ENCODE assay signal across 11 cellular contexts in genomic region chr15:97652700-97653167, GRCh38.
DNase-seq lines count a peak whose midpoint lies in the region; ATAC-seq and TF ChIP-seq lines count a peak whose summit lies in the region.
"Had no signal": no experiment of that assay in that cellular context is flagged by ENCODE, and none has a peak within 500 bp of the region (broad histone marks: within the 10 kb centered on the region; RNA-seq: fewer than 3 reads in every experiment).

No MANE protein-coding gene starts in this region.

- peak overlapping the region; percentile 78 for H3K4me3 Mint-ChIP-seq in glutamatergic neuron (ENCODE audit: unreplicated experiment)
- H3K4me3 Mint-ChIP-seq: activated B cell treated with CpG ODN at 0.5 μM for 24 hours had no signal

- H3K27ac Mint-ChIP-seq in glutamatergic neuron (ENCODE audit: unreplicated experiment) = peak overlapping the region; percentile 80
- H3K27ac Mint-ChIP-seq: activated B cell treated with CpG ODN at 0.5 μM for 24 hours had no signal

- peaks cover 2% of the 10 kb centered on the region for H3K9me3 Mint-ChIP-seq in glutamatergic neuron (ENCODE audit: unreplicated experiment)
- H3K9me3 Mint-ChIP-seq: activated B cell treated with CpG ODN at 0.5 μM for 24 hours had no signal

- intact Hi-C loops in ovary (cut with DNase I) = no loop called here

- H2AFZ ChIP-seq in neuron (ENCODE audit: low read depth, low read length) = peak overlapping the region; percentile 64

- TF ChIP-seq EP300 in ovary (IDR thresholded peaks at IDR 0.05) = no peak

- H3K27me3 Mint-ChIP-seq in glutamatergic neuron (ENCODE audit: unreplicated experiment) = no peaks in the 10 kb centered on the region

- TF ChIP-seq POLR2A in ovary (IDR thresholded peaks at IDR 0.05) = no peak

- DNase-seq in HEK293T (ENCODE audit: extremely low spot score) (peak; percentile 60), NCI-H345 treated with DMSO at 0.1 percent for 48 hours (lab: John Stamatoyannopoulos, UW; ENCODE audit: unreplicated experiment) (peak; percentile 29), glutamatergic neuron (peak; percentile 75), glomerular visceral epithelial cell (ENCODE audit: extremely low spot score) (no peak), ovary (no peak)
- DNase-seq: activated B cell treated with CpG ODN at 0.5 μM for 24 hours, adrenal gland, DND-41 had no signal

- TF ChIP-seq CTCF in glutamatergic neuron (IDR thresholded peaks at IDR 0.05; ENCODE audit: partially characterized antibody, unreplicated experiment) (no peak), ovary (IDR thresholded peaks at IDR 0.05) (no peak)

- peaks cover 31% of the 10 kb centered on the region for H3K27me3 ChIP-seq in neuron (ENCODE audit: insufficient read depth, low read length)
- H3K27me3 ChIP-seq in ovary = no peaks in the 10 kb centered on the region

- H3K27ac ChIP-seq in ovary = no peak overlapping the region
- H3K27ac ChIP-seq: adrenal gland had no signal

- H3K4me1 ChIP-seq in neuron (ENCODE audit: insufficient read depth, low read length) (peaks cover 8% of the 10 kb centered on the region), ovary (ENCODE audit: insufficient read depth) (no peaks in the 10 kb centered on the region)
- H3K4me1 ChIP-seq: adrenal gland had no signal

- POLR2A ChIA-PET in HEK293T (lab: Yijun Ruan, JAX) = interaction anchor here (0.6 kb wide), 1 partner anchor 56 kb away, joined by 3 read pairs; no protein-coding TSS in a partner anchor

- H3K36me3 ChIP-seq in neuron (ENCODE audit: insufficient read depth, low read length) (no peaks in the 10 kb centered on the region), ovary (no peaks in the 10 kb centered on the region)
- H3K36me3 ChIP-seq: adrenal gland had no signal

- no peak for ATAC-seq in HG03439 (IDR thresholded peaks at IDR 0.05; ENCODE audit: unreplicated experiment)
- ATAC-seq in GM18868 (IDR thresholded peaks at IDR 0.05; ENCODE audit: unreplicated experiment) = no peak

- WGBS in ovary, 3 donors = 1 to 4% (median 1%) methylated on average over 32 of the region's 32 CpGs

- peaks cover 30% of the 10 kb centered on the region for H3K4me1 Mint-ChIP-seq in glutamatergic neuron (ENCODE audit: low read depth, unreplicated experiment)
- H3K4me1 Mint-ChIP-seq: activated B cell treated with CpG ODN at 0.5 μM for 24 hours had no signal

- H3K9me3 ChIP-seq in neuron (ENCODE audit: low read length) (no peaks in the 10 kb centered on the region), ovary (no peaks in the 10 kb centered on the region)
- H3K9me3 ChIP-seq: adrenal gland had no signal

- CTCF ChIA-PET in HEK293T (lab: Yijun Ruan, JAX) = interaction anchor here (1.3 kb wide), 1 partner anchor 18 kb away, joined by 3 read pairs; no protein-coding TSS in a partner anchor

- no peaks in the 10 kb centered on the region for H3K36me3 Mint-ChIP-seq in glutamatergic neuron (ENCODE audit: unreplicated experiment)

- H3K4me3 ChIP-seq in neuron (ENCODE audit: low read length) (no peak overlapping the region), ovary (no peak overlapping the region)
- H3K4me3 ChIP-seq: adrenal gland had no signal

TF ChIP-seq in HEK293T, 16 proteins besides CTCF, POLR2A, EP300 and RAD21:
- TF ChIP-seq LEF1 (IDR thresholded peaks at IDR 0.05; ENCODE audit: borderline replicate concordance) (no peak), NFRKB (IDR thresholded peaks at IDR 0.05) (no peak), HDGF (IDR thresholded peaks at IDR 0.05; ENCODE audit: borderline replicate concordance) (no peak), BHLHE40 (IDR thresholded peaks at IDR 0.05; ENCODE audit: borderline replicate concordance) (no peak), FOXK2 (IDR thresholded peaks at IDR 0.05) (no peak), ELF4 (IDR thresholded peaks at IDR 0.05) (no peak), ZNF384 (IDR thresholded peaks at IDR 0.05) (no peak), TARDBP (IDR thresholded peaks at IDR 0.05) (no peak), SUZ12 (IDR thresholded peaks at IDR 0.05) (no peak), FOXM1 (IDR thresholded peaks at IDR 0.05; ENCODE audit: borderline replicate concordance) (no peak), PKNOX1 (IDR thresholded peaks at IDR 0.05) (no peak), L3MBTL2 (conservative IDR thresholded peaks at IDR 0.05) (no peak; the same call in 1 of the 2 replicates), CTBP1 (IDR thresholded peaks at IDR 0.05; ENCODE audit: borderline replicate concordance) (no peak), FOXA1 (IDR thresholded peaks at IDR 0.05) (no peak), SP1 (IDR thresholded peaks at IDR 0.05) (no peak)

Comparison
In these comparisons a context has a peak if more than half of its experiments do, and no peak if none do; other contexts are left out.
1. DNase-seq: peak in HEK293T (single experiment), NCI-H345 treated with DMSO at 0.1 percent for 48 hours (single experiment) and glutamatergic neuron (single experiment); none in glomerular visceral epithelial cell (single experiment) and ovary (0 of 5).